20 cellular contexts compared by ENCODE assay signal in genomic region chr2:134406311-134406710, GRCh38.
DNase-seq lines count a peak whose midpoint lies in the region; ATAC-seq and TF ChIP-seq lines count a peak whose summit lies in the region.
"Had no signal": no experiment of that assay in that cellular context is flagged by ENCODE, and none has a peak within 500 bp of the region (broad histone marks: within the 10 kb centered on the region; RNA-seq: fewer than 3 reads in every experiment).

No MANE protein-coding gene starts in this region.

- H3K27me3 ChIP-seq in CD4-positive, alpha-beta T cell (ENCODE audit: control insufficient read depth, insufficient read depth, low read length): no peaks in the 10 kb centered on the region
- H3K27me3 ChIP-seq in OCI-LY1 (ENCODE audit: insufficient read depth, low read length) (no peaks in the 10 kb centered on the region), osteoblast (ENCODE audit: insufficient read depth, low read length) (no peaks in the 10 kb centered on the region)
- H3K27me3 ChIP-seq: neural progenitor cell had no signal

- no peak overlapping the region for H3K4me2 ChIP-seq in OCI-LY1 (ENCODE audit: low read length)
- peak overlapping the region; percentile 51 for H3K4me2 ChIP-seq in osteoblast (ENCODE audit: insufficient read depth, low read length)
- H3K4me2 ChIP-seq: neural progenitor cell had no signal

- H3K4me1 Mint-ChIP-seq in CD4-positive, alpha-beta T cell (ENCODE audit: low read depth): peaks cover 60% of the 10 kb centered on the region
- peaks cover 54% of the 10 kb centered on the region for H3K4me1 Mint-ChIP-seq in activated T-helper 17 cell treated with anti-CD3 and anti-CD28 coated beads, Interleukin-2, amount 50 U/mL, for 72 hours

- peaks cover 71% of the 10 kb centered on the region; the same call in 1 of the 2 replicates for H3K36me3 ChIP-seq in OCI-LY1 (ENCODE audit: insufficient read depth, low read length)
- no peaks in the 10 kb centered on the region for H3K36me3 ChIP-seq in osteoblast (ENCODE audit: insufficient read depth, low read length)
- H3K36me3 ChIP-seq: neural progenitor cell had no signal

- H3K79me2 ChIP-seq in OCI-LY1 (ENCODE audit: insufficient read depth, low read length) (no peaks in the 10 kb centered on the region), osteoblast (ENCODE audit: insufficient read depth, low read length) (no peaks in the 10 kb centered on the region)

- no peak for TF ChIP-seq CTCF in CD4-positive, alpha-beta T cell (IDR thresholded peaks at IDR 0.05)
- TF ChIP-seq CTCF in OCI-LY1 (IDR thresholded peaks at IDR 0.05; ENCODE audit: low read length) (no peak), osteoblast (IDR thresholded peaks at IDR 0.05; ENCODE audit: extremely low read depth, low read depth, low read length) (no peak)

- H3K9me3 ChIP-seq in CD4-positive, alpha-beta T cell (ENCODE audit: control insufficient read depth, low read length): no peaks in the 10 kb centered on the region
- no peaks in the 10 kb centered on the region for H3K9me3 ChIP-seq in OCI-LY1 (ENCODE audit: low read length)
- H3K9me3 ChIP-seq in osteoblast (ENCODE audit: low read depth, low read length): no peaks in the 10 kb centered on the region

- H3K4me3 ChIP-seq in OCI-LY1 (ENCODE audit: low read depth, low read length, poor library complexity, severe bottlenecking) (no peak overlapping the region), osteoblast (ENCODE audit: insufficient read depth, low read length) (no peak overlapping the region)
- H3K4me3 ChIP-seq: neural progenitor cell had no signal

- no peaks in the 10 kb centered on the region for H3K27me3 Mint-ChIP-seq in CD4-positive, alpha-beta T cell
- no peaks in the 10 kb centered on the region for H3K27me3 Mint-ChIP-seq in activated T-helper 17 cell treated with anti-CD3 and anti-CD28 coated beads, Interleukin-2, amount 50 U/mL, for 72 hours
- H3K27me3 Mint-ChIP-seq: activated CD4-positive, alpha-beta T cell treated with anti-CD3 and anti-CD28 coated beads, Interleukin-2, amount 10 ng/mL, durations not matched to agents 24 days and 14 days; effector memory CD8-positive, alpha-beta T cell; stimulated activated naive CD8-positive, alpha-beta T cell treated with anti-CD3 and anti-CD28 coated beads, Interleukin-15, Interleukin-2, amounts not matched to agents 100 ng/mL and 50 ng/mL, for 24 hours; type B pancreatic cell had no signal

- H3K27ac ChIP-seq in CD4-positive, alpha-beta T cell (ENCODE audit: low read depth, low read length): no peak overlapping the region
- H3K27ac ChIP-seq in OCI-LY1 (ENCODE audit: low read depth, low read length, poor library complexity, severe bottlenecking): peak overlapping the region; percentile 64
- H3K27ac ChIP-seq in osteoblast (ENCODE audit: low read depth, low read length): peak overlapping the region; percentile 71
- H3K27ac ChIP-seq: neural progenitor cell had no signal

- H3K9me3 Mint-ChIP-seq in CD4-positive, alpha-beta T cell: no peaks in the 10 kb centered on the region
- no peaks in the 10 kb centered on the region for H3K9me3 Mint-ChIP-seq in activated T-helper 17 cell treated with anti-CD3 and anti-CD28 coated beads, Interleukin-2, amount 50 U/mL, for 72 hours
- H3K9me3 Mint-ChIP-seq: activated CD4-positive, alpha-beta T cell treated with anti-CD3 and anti-CD28 coated beads, Interleukin-2, amount 10 ng/mL, durations not matched to agents 24 days and 14 days; effector memory CD8-positive, alpha-beta T cell; mesothelial cell of epicardium; neural progenitor cell; stimulated activated naive CD8-positive, alpha-beta T cell treated with anti-CD3 and anti-CD28 coated beads, Interleukin-15, Interleukin-2, amounts not matched to agents 100 ng/mL and 50 ng/mL, for 24 hours; type B pancreatic cell had no signal

- H3K27ac Mint-ChIP-seq in CD4-positive, alpha-beta T cell: peak overlapping the region; percentile 38
- H3K27ac Mint-ChIP-seq in activated T-helper 17 cell treated with anti-CD3 and anti-CD28 coated beads, Interleukin-2, amount 50 U/mL, for 72 hours: no peak overlapping the region
- H3K27ac Mint-ChIP-seq: activated CD4-positive, alpha-beta T cell treated with anti-CD3 and anti-CD28 coated beads, Interleukin-2, amount 10 ng/mL, durations not matched to agents 24 days and 14 days; mesothelial cell of epicardium; neural progenitor cell; stimulated activated naive CD8-positive, alpha-beta T cell treated with anti-CD3 and anti-CD28 coated beads, Interleukin-15, Interleukin-2, amounts not matched to agents 100 ng/mL and 50 ng/mL, for 24 hours; type B pancreatic cell had no signal

- no peak overlapping the region for H2AFZ ChIP-seq in OCI-LY1 (ENCODE audit: low read length)
- H2AFZ ChIP-seq in osteoblast (ENCODE audit: low read length): no peak overlapping the region
- H2AFZ ChIP-seq: neural progenitor cell had no signal

- POLR2A ChIA-PET in CD4-positive, alpha-beta T cell (lab: Charles Lee): no interaction called here

- H3K4me1 ChIP-seq in OCI-LY1 (ENCODE audit: insufficient read depth, low read length, severe bottlenecking) (peaks cover 55% of the 10 kb centered on the region), osteoblast (ENCODE audit: insufficient read depth, low read length) (peaks cover 81% of the 10 kb centered on the region)

- no peak for DNase-seq in CD4-positive, alpha-beta T cell
- no peak for DNase-seq in osteoblast (ENCODE audit: insufficient read length, low spot score, missing footprints)
- DNase-seq in retina: no peak
- no peak for DNase-seq in SHP77 treated with DMSO at 0.1 percent for 48 hours (lab: John Stamatoyannopoulos, UW)
- DNase-seq: activated CD4-positive, alpha-beta T cell treated with anti-CD3 and anti-CD28 coated beads, Interleukin-2, amount 10 ng/mL, durations not matched to agents 24 days and 14 days; effector memory CD8-positive, alpha-beta T cell; hippocampal formation; islet precursor cell; KG1; NCI-H1417; NCI-H2171 had no signal

- intact Hi-C loops in CD4-positive, alpha-beta T cell (cut with DNase I, micrococcal nuclease): no loop called here

- H3K36me3 Mint-ChIP-seq in CD4-positive, alpha-beta T cell (ENCODE audit: low read depth): peaks cover 60% of the 10 kb centered on the region
- H3K36me3 Mint-ChIP-seq in activated T-helper 17 cell treated with anti-CD3 and anti-CD28 coated beads, Interleukin-2, amount 50 U/mL, for 72 hours (ENCODE audit: low read depth): peaks cover 55% of the 10 kb centered on the region

- H4K20me1 ChIP-seq in OCI-LY1 (ENCODE audit: insufficient read depth, low read length) (no peaks in the 10 kb centered on the region), osteoblast (ENCODE audit: insufficient read depth, low read length) (no peaks in the 10 kb centered on the region)

- no peak for ATAC-seq in CD4-positive, alpha-beta T cell (ENCODE audit: poor library complexity)
- ATAC-seq in esophagus mucosa (peak; percentile 99), HG03571 (IDR thresholded peaks at IDR 0.05; ENCODE audit: unreplicated experiment) (no peak)
- no peak for ATAC-seq in activated T-helper 17 cell treated with anti-CD3 and anti-CD28 coated beads, Interleukin-2, amount 50 U/mL, for 72 hours (replicated peaks)
- ATAC-seq: effector memory CD8-positive, alpha-beta T cell; Panc1 had no signal

- no peak overlapping the region for H3K4me3 Mint-ChIP-seq in CD4-positive, alpha-beta T cell
- H3K4me3 Mint-ChIP-seq in activated T-helper 17 cell treated with anti-CD3 and anti-CD28 coated beads, Interleukin-2, amount 50 U/mL, for 72 hours: no peak overlapping the region
- H3K4me3 Mint-ChIP-seq: activated CD4-positive, alpha-beta T cell treated with anti-CD3 and anti-CD28 coated beads, Interleukin-2, amount 10 ng/mL, durations not matched to agents 24 days and 14 days; effector memory CD8-positive, alpha-beta T cell; mesothelial cell of epicardium; neural progenitor cell; stimulated activated naive CD8-positive, alpha-beta T cell treated with anti-CD3 and anti-CD28 coated beads, Interleukin-15, Interleukin-2, amounts not matched to agents 100 ng/mL and 50 ng/mL, for 24 hours; type B pancreatic cell had no signal

- H3K9me2 ChIP-seq in OCI-LY1 (ENCODE audit: low read depth, low read length): no peaks in the 10 kb centered on the region

- no peak overlapping the region for H3K9ac ChIP-seq in OCI-LY1 (ENCODE audit: low read length)
- H3K9ac ChIP-seq: neural progenitor cell had no signal

- CTCF ChIA-PET in CD4-positive, alpha-beta T cell (lab: Charles Lee): no interaction called here

- no peaks in the 10 kb centered on the region; the same call in 1 of the 2 replicates for H3F3A ChIP-seq in OCI-LY1 (ENCODE audit: insufficient read depth, low read length)
